1 cellular context compared by ENCODE assay signal in the genomic region with DNA sequence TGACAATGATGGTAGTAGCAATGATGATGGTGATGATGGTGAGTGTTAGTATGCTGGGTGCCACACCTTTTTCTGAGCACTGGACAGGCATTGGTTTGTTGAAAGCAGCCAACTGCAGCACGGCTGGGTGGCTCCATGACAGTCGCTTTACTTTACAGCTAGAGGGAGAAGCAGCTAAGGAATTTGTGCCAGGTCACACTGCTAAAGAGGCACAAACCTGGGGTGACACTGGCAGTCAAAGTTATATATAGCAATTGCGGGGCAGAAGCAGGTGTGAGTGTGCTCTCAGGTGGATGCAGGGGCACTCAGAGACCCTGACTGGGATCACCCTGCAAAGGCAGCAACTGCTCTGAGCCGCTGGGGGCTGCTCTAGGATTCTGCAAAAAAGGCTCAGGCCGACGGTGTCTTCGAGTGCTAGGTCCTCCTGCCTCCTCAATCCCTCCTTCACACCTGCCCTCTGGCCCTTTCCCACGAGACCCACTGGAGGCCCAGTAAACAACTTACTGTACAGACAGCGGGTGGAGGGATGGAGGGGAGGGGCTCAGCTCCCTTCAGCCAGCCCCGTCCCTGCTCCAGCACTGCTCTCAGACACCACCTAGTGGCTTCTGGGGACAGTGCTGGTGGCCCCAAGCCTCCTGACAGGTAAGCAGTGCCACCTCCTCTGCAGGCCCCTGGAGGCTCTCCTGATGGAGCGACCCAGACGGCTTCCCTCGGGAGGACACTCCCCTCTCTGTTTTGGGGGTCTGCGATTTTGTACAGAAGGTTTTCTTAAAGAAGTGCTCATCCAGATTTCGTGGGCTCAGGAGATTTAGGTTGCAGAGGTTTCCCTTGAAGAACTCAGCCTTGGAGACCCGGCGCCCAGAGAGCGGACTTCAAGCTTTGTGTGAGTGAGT.
TF ChIP-seq lines count a peak whose summit lies in the region.

No MANE protein-coding gene starts in this region.

TF ChIP-seq in HepG2, 621 proteins besides CTCF, POLR2A, EP300 and RAD21 (continued from another document and continues in another):
- TF ChIP-seq, protein P1, sequence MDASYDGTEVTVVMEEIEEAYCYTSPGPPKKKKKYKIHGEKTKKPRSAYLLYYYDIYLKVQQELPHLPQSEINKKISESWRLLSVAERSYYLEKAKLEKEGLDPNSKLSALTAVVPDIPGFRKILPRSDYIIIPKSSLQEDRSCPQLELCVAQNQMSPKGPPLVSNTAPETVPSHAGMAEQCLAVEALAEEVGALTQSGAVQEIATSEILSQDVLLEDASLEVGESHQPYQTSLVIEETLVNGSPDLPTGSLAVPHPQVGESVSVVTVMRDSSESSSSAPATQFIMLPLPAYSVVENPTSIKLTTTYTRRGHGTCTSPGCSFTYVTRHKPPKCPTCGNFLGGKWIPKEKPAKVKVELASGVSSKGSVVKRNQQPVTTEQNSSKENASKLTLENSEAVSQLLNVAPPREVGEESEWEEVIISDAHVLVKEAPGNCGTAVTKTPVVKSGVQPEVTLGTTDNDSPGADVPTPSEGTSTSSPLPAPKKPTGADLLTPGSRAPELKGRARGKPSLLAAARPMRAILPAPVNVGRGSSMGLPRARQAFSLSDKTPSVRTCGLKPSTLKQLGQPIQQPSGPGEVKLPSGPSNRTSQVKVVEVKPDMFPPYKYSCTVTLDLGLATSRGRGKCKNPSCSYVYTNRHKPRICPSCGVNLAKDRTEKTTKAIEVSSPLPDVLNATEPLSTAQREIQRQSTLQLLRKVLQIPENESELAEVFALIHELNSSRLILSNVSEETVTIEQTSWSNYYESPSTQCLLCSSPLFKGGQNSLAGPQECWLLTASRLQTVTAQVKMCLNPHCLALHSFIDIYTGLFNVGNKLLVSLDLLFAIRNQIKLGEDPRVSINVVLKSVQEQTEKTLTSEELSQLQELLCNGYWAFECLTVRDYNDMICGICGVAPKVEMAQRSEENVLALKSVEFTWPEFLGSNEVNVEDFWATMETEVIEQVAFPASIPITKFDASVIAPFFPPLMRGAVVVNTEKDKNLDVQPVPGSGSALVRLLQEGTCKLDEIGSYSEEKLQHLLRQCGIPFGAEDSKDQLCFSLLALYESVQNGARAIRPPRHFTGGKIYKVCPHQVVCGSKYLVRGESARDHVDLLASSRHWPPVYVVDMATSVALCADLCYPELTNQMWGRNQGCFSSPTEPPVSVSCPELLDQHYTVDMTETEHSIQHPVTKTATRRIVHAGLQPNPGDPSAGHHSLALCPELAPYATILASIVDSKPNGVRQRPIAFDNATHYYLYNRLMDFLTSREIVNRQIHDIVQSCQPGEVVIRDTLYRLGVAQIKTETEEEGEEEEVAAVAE (CRISPR knock-in tag; IDR thresholded peaks at IDR 0.05; ENCODE audit: borderline replicate concordance): peak; percentile 39; the same call in 1 of the 2 replicates
- TF ChIP-seq, protein P2, sequence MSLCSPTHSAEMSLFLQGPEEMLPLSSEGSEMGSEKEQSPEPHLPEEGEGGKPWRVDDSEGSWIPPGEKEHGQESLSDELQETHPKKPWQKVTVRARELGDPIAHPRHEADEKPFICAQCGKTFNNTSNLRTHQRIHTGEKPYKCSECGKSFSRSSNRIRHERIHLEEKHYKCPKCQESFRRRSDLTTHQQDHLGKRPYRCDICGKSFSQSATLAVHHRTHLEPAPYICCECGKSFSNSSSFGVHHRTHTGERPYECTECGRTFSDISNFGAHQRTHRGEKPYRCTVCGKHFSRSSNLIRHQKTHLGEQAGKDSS (CRISPR knock-in tag; IDR thresholded peaks at IDR 0.05; ENCODE audit: borderline replicate concordance, low read depth): peak; percentile 73
- peak; percentile 90 for TF ChIP-seq JARID2 (CRISPR knock-in tag; IDR thresholded peaks at IDR 0.05; ENCODE audit: insufficient replicate concordance)
- TF ChIP-seq ZNF749 (CRISPR knock-in tag; IDR thresholded peaks at IDR 0.05; ENCODE audit: borderline replicate concordance): no peak
- TF ChIP-seq, protein P3, sequence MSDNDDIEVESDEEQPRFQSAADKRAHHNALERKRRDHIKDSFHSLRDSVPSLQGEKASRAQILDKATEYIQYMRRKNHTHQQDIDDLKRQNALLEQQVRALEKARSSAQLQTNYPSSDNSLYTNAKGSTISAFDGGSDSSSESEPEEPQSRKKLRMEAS (IDR thresholded peaks at IDR 0.05): peak; percentile 73; the same call in 1 of the 2 replicates
- TF ChIP-seq, protein P4, sequence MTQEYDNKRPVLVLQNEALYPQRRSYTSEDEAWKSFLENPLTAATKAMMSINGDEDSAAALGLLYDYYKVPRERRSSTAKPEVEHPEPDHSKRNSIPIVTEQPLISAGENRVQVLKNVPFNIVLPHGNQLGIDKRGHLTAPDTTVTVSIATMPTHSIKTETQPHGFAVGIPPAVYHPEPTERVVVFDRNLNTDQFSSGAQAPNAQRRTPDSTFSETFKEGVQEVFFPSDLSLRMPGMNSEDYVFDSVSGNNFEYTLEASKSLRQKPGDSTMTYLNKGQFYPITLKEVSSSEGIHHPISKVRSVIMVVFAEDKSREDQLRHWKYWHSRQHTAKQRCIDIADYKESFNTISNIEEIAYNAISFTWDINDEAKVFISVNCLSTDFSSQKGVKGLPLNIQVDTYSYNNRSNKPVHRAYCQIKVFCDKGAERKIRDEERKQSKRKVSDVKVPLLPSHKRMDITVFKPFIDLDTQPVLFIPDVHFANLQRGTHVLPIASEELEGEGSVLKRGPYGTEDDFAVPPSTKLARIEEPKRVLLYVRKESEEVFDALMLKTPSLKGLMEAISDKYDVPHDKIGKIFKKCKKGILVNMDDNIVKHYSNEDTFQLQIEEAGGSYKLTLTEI (CRISPR knock-in tag; conservative IDR thresholded peaks at IDR 0.05): no peak
- TF ChIP-seq, protein P5, sequence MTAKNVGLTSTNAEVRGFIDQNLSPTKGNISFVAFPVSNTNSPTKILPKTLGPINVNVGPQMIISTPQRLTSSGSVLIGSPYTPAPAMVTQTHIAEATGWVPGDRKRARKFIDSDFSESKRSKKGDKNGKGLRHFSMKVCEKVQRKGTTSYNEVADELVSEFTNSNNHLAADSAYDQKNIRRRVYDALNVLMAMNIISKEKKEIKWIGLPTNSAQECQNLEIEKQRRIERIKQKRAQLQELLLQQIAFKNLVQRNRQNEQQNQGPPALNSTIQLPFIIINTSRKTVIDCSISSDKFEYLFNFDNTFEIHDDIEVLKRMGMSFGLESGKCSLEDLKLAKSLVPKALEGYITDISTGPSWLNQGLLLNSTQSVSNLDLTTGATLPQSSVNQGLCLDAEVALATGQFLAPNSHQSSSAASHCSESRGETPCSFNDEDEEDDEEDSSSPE (CRISPR knock-in tag; IDR thresholded peaks at IDR 0.05): peak; percentile 41; the same call in 1 of the 2 replicates
- no peak for TF ChIP-seq ZNF558 (CRISPR knock-in tag; IDR thresholded peaks at IDR 0.05; ENCODE audit: borderline replicate concordance)
- peak; percentile 96 for TF ChIP-seq MEIS1 (CRISPR knock-in tag; IDR thresholded peaks at IDR 0.05; ENCODE audit: borderline replicate concordance)
- TF ChIP-seq ATF7 (IDR thresholded peaks at IDR 0.05): no peak
- no peak for TF ChIP-seq ATF7 (CRISPR knock-in tag; IDR thresholded peaks at IDR 0.05)
- TF ChIP-seq ZNF337 (CRISPR knock-in tag; IDR thresholded peaks at IDR 0.05; ENCODE audit: borderline replicate concordance, low read depth): no peak
- TF ChIP-seq, protein P6, sequence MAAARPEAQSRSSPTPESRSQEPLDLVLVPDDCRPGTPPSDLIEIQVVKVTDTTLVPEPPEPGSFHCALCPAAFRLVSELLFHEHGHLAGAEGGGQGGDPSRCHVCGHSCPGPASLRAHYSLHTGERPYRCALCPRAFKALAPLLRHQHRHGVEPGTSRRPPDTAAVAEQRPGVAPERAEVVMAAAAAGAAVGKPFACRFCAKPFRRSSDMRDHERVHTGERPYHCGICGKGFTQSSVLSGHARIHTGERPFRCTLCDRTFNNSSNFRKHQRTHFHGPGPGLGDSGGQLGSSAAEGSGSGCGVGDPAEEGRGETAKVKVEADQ (CRISPR knock-in tag; IDR thresholded peaks at IDR 0.05; ENCODE audit: borderline replicate concordance): no peak; the same call in 1 of the 2 replicates
- peak; percentile 36; the same call in 1 of the 2 replicates for TF ChIP-seq SIN3A (IDR thresholded peaks at IDR 0.05; ENCODE audit: borderline replicate concordance, low read depth, low read length)
- no peak for TF ChIP-seq EHMT2 (IDR thresholded peaks at IDR 0.05; ENCODE audit: borderline replicate concordance, low read depth, low read length)
- TF ChIP-seq U2AF2 (IDR thresholded peaks at IDR 0.05; ENCODE audit: low read depth, low read length): no peak
- 0 out of 2 replicates have a peak, but pooled peaks have one; percentile 22 for TF ChIP-seq RCOR2 (CRISPR knock-in tag; IDR thresholded peaks at IDR 0.05)
- peak; percentile 90 for TF ChIP-seq SAP130 (CRISPR knock-in tag; IDR thresholded peaks at IDR 0.05; ENCODE audit: low read depth)
- peak; percentile 97 for TF ChIP-seq RBM22 (optimal IDR thresholded peaks at IDR 0.05; ENCODE audit: low read length)
- TF ChIP-seq ZNF552 (CRISPR knock-in tag; IDR thresholded peaks at IDR 0.05; ENCODE audit: borderline replicate concordance): no peak
- 0 out of 2 replicates have a peak, but pooled peaks have one; percentile 71 for TF ChIP-seq KLF15 (CRISPR knock-in tag; IDR thresholded peaks at IDR 0.05; ENCODE audit: borderline replicate concordance)
- peak; percentile 84; the same call in 1 of the 2 replicates for TF ChIP-seq RFXANK (CRISPR knock-in tag; IDR thresholded peaks at IDR 0.05)
- TF ChIP-seq, protein P7, sequence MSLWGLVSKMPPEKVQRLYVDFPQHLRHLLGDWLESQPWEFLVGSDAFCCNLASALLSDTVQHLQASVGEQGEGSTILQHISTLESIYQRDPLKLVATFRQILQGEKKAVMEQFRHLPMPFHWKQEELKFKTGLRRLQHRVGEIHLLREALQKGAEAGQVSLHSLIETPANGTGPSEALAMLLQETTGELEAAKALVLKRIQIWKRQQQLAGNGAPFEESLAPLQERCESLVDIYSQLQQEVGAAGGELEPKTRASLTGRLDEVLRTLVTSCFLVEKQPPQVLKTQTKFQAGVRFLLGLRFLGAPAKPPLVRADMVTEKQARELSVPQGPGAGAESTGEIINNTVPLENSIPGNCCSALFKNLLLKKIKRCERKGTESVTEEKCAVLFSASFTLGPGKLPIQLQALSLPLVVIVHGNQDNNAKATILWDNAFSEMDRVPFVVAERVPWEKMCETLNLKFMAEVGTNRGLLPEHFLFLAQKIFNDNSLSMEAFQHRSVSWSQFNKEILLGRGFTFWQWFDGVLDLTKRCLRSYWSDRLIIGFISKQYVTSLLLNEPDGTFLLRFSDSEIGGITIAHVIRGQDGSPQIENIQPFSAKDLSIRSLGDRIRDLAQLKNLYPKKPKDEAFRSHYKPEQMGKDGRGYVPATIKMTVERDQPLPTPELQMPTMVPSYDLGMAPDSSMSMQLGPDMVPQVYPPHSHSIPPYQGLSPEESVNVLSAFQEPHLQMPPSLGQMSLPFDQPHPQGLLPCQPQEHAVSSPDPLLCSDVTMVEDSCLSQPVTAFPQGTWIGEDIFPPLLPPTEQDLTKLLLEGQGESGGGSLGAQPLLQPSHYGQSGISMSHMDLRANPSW (CRISPR knock-in tag; IDR thresholded peaks at IDR 0.05; ENCODE audit: borderline replicate concordance): no peak
- no peak for TF ChIP-seq TP53 (CRISPR knock-in tag; conservative IDR thresholded peaks at IDR 0.05)
- TF ChIP-seq ZNF660 (CRISPR knock-in tag; IDR thresholded peaks at IDR 0.05; ENCODE audit: borderline replicate concordance, low read depth): peak; percentile 78; the same call in 1 of the 2 replicates
- peak; percentile 87 for TF ChIP-seq ZNF430 (CRISPR knock-in tag; IDR thresholded peaks at IDR 0.05)
- no peak for TF ChIP-seq ZNF598 (CRISPR knock-in tag; IDR thresholded peaks at IDR 0.05; ENCODE audit: borderline replicate concordance)
- TF ChIP-seq, protein P8, sequence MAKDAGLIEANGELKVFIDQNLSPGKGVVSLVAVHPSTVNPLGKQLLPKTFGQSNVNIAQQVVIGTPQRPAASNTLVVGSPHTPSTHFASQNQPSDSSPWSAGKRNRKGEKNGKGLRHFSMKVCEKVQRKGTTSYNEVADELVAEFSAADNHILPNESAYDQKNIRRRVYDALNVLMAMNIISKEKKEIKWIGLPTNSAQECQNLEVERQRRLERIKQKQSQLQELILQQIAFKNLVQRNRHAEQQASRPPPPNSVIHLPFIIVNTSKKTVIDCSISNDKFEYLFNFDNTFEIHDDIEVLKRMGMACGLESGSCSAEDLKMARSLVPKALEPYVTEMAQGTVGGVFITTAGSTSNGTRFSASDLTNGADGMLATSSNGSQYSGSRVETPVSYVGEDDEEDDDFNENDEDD (CRISPR knock-in tag; IDR thresholded peaks at IDR 0.05; ENCODE audit: borderline replicate concordance): peak; percentile 44; the same call in 1 of the 2 replicates
- TF ChIP-seq, protein P9, sequence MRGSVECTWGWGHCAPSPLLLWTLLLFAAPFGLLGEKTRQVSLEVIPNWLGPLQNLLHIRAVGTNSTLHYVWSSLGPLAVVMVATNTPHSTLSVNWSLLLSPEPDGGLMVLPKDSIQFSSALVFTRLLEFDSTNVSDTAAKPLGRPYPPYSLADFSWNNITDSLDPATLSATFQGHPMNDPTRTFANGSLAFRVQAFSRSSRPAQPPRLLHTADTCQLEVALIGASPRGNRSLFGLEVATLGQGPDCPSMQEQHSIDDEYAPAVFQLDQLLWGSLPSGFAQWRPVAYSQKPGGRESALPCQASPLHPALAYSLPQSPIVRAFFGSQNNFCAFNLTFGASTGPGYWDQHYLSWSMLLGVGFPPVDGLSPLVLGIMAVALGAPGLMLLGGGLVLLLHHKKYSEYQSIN (CRISPR knock-in tag; IDR thresholded peaks at IDR 0.05; ENCODE audit: borderline replicate concordance): no peak
- TF ChIP-seq ZNF33B (CRISPR knock-in tag; IDR thresholded peaks at IDR 0.05): peak; percentile 53; the same call in 1 of the 2 replicates
- peak; percentile 94; the same call in 1 of the 2 replicates for TF ChIP-seq PAF1 (CRISPR knock-in tag; IDR thresholded peaks at IDR 0.05)
- TF ChIP-seq, protein P10, sequence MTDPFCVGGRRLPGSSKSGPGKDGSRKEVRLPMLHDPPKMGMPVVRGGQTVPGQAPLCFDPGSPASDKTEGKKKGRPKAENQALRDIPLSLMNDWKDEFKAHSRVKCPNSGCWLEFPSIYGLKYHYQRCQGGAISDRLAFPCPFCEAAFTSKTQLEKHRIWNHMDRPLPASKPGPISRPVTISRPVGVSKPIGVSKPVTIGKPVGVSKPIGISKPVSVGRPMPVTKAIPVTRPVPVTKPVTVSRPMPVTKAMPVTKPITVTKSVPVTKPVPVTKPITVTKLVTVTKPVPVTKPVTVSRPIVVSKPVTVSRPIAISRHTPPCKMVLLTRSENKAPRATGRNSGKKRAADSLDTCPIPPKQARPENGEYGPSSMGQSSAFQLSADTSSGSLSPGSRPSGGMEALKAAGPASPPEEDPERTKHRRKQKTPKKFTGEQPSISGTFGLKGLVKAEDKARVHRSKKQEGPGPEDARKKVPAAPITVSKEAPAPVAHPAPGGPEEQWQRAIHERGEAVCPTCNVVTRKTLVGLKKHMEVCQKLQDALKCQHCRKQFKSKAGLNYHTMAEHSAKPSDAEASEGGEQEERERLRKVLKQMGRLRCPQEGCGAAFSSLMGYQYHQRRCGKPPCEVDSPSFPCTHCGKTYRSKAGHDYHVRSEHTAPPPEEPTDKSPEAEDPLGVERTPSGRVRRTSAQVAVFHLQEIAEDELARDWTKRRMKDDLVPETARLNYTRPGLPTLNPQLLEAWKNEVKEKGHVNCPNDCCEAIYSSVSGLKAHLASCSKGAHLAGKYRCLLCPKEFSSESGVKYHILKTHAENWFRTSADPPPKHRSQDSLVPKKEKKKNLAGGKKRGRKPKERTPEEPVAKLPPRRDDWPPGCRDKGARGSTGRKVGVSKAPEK (CRISPR knock-in tag; IDR thresholded peaks at IDR 0.05; ENCODE audit: borderline replicate concordance): no peak
- TF ChIP-seq FOXA1 (IDR thresholded peaks at IDR 0.05): no peak
- peak; percentile 75 for TF ChIP-seq FOXA1 (CRISPR knock-in tag; IDR thresholded peaks at IDR 0.05)
